Comparison of ENCODE assay signal across 25 cellular contexts in the genomic region with DNA sequence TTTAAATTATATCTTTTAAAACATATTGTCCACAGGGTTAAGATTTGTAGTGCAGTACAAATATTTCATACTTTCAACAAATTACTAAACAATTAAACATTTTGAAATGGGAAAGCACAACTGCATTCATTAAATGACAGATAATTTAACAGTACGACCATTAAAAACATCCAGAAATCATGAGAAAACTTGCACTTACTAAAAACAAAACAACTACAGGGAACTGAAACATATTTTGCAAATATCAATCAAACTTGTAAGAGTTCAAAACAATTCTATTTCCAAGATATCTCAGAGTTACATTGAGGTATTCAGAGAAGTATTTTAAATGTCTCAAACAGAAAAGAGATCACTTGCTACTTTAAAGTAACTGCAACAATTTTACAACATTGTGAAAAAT.
"Had no signal": no experiment of that assay in that cellular context is flagged by ENCODE, and none has a peak within 500 bp of the region (broad histone marks: within the 10 kb centered on the region; RNA-seq: fewer than 3 reads in every experiment).

No MANE protein-coding gene starts in this region.

- H3K9me3 ChIP-seq: ovary, psoas muscle, right lobe of liver, sigmoid colon, thoracic aorta, thyroid gland, tibial nerve, upper lobe of left lung, vagina had no signal

- H3K9ac ChIP-seq: parathyroid adenoma had no signal

- H3K27ac ChIP-seq: ovary, parathyroid adenoma, psoas muscle, right lobe of liver, sigmoid colon, stomach, thoracic aorta, thyroid gland, tibial nerve, upper lobe of left lung, vagina had no signal

- H3K27me3 ChIP-seq: ovary, right lobe of liver, sigmoid colon, stomach, thyroid gland, tibial nerve, upper lobe of left lung, vagina had no signal

- H3K4me3 ChIP-seq: ovary, psoas muscle, right lobe of liver, sigmoid colon, stomach, thoracic aorta, thyroid gland, tibial nerve, upper lobe of left lung, vagina had no signal

- ATAC-seq: natural killer cell; psoas muscle; right cardiac atrium; right lobe of liver; stimulated activated effector memory CD8-positive, alpha-beta T cell treated with anti-CD3 and anti-CD28 coated beads, Interleukin-12 subunit alpha, Interleukin-12 subunit beta, amount 100 ng/mL, for 72 hours; stimulated activated naive B cell treated with anti-CD40 and anti-IgM and Interleukin-4, amounts not matched to agents 10 μg/mL and 1 μg/mL and 100 μg/mL, for 72 hours had no signal

- H2AFZ ChIP-seq: parathyroid adenoma had no signal

- H3K36me3 ChIP-seq: ovary, right lobe of liver, sigmoid colon, stomach, thoracic aorta, thyroid gland, tibial nerve, upper lobe of left lung, vagina had no signal

- H3K79me2 ChIP-seq: parathyroid adenoma had no signal

- H3K4me1 ChIP-seq: parathyroid adenoma, psoas muscle, right lobe of liver, sigmoid colon, stomach, thyroid gland, tibial nerve, upper lobe of left lung, vagina had no signal

- FAIRE-seq: small intestine, urothelium cell line had no signal

- DNase-seq: natural killer cell; occipital lobe; ovary; posterior cingulate gyrus; psoas muscle; right cardiac atrium; right lobe of liver; sigmoid colon; small intestine; stimulated activated CD4-positive, alpha-beta T cell treated with anti-CD3 and anti-CD28 coated beads, Interleukin-15, amount 100 ng/mL, for 24 hours; stimulated activated CD4-positive, alpha-beta T cell treated with anti-CD3 and anti-CD28 coated beads, Interleukin-2, amount 100 ng/mL, for 24 hours; stimulated activated CD4-positive, alpha-beta T cell treated with anti-CD3 and anti-CD28 coated beads, Interleukin-2, amount 100 ng/mL, for 48 hours; stimulated activated CD4-positive, alpha-beta T cell treated with anti-CD3 and anti-CD28 coated beads, Interleukin-4, amount 100 ng/mL, for 24 hours; stimulated activated naive B cell treated with anti-CD40 and anti-IgM and Interleukin-4, amounts not matched to agents 10 μg/mL and 1 μg/mL and 100 μg/mL, for 72 hours; stimulated activated naive CD4-positive, alpha-beta T cell treated with Interleukin-2 at 50 U/mL for 16 hours; stomach; thyroid gland; trophoblast cell; upper lobe of left lung had no signal
